ENCODE assay signal across 8 cellular contexts in genomic region chr10:79399242-79399831, GRCh38. TPM values are rescaled to one million over a fixed set of nuclear protein-coding genes. Genes with fewer than 3 reads are reported as not detected.
DNase-seq lines count a peak whose midpoint lies in the region; ATAC-seq, FAIRE-seq and TF ChIP-seq lines count a peak whose summit lies in the region.

No MANE protein-coding gene starts in this region.

- CTCF ChIA-PET in endothelial cell of umbilical vein (lab: Charles Lee), result interaction anchor here (0.9 to 3.2 kb wide), 6 partner anchors 24 to 88 kb away, joined by 3 to 19 read pairs (median 6); no protein-coding TSS in a partner anchor

- H3K4me3 Mint-ChIP-seq in mesothelial cell of epicardium, result no peak overlapping the region

- no TSS peak for BruUV-seq in endothelial cell of umbilical vein (replicated peaks; lab: Mats Ljungman, UMichigan)

- no peaks in the 10 kb centered on the region for H3K27me3 ChIP-seq in endothelial cell of umbilical vein (ENCODE audit: control insufficient read depth in 2 of 2, insufficient read depth in 2 of 2, low read length in 2 of 2)

- intact Hi-C loops in endothelial cell of umbilical vein (cut with micrococcal nuclease), result loop anchor here (1.0 kb wide), 1 partner anchor 45 kb away; no protein-coding TSS in a partner anchor

- dilution Hi-C loops in endothelial cell of umbilical vein (cut with MboI; ENCODE audit: extremely low pct_ligation_motif_present, low sequenced_read_pairs), result no loop called here

- DNase-seq in CD1c-positive myeloid dendritic cell (ENCODE audit: extremely low spot score), result peak; percentile 90
- DNase-seq in NCI-H69 (lab: John Stamatoyannopoulos, UW), result peak; percentile 61
- DNase-seq in endothelial cell of umbilical vein (ENCODE audit: low read depth, low spot score), result peak; percentile 71
- DNase-seq in mesothelial cell of epicardium (ENCODE audit: low spot score in 2 of 2, unreplicated experiment in 2 of 2), result peak; percentile 45 to 74
- DNase-seq in ureter (ENCODE audit: low spot score), result peak; percentile 89
- no peak for DNase-seq in NCI-H2107 (lab: John Stamatoyannopoulos, UW)
- DNase-seq in stimulated activated CD4-positive, alpha-beta T cell treated with anti-CD3 and anti-CD28 coated beads, Interleukin-1b, Interleukin-23, amount 100 ng/mL, for 48 hours, result no peak

- peak overlapping the region; percentile 82 for H2AFZ ChIP-seq in endothelial cell of umbilical vein (ENCODE audit: low read depth, low read length)

- H4K20me1 ChIP-seq in endothelial cell of umbilical vein (replicated peaks; ENCODE audit: control insufficient read depth, extremely low read depth, insufficient read depth, low read length), result no peaks in the 10 kb centered on the region

- no peaks in the 10 kb centered on the region for H3K36me3 ChIP-seq in endothelial cell of umbilical vein (ENCODE audit: control insufficient read depth in 2 of 2, extremely low read depth in 1 of 2, insufficient read depth in 2 of 2, low read length in 2 of 2)

- H3K27ac ChIP-seq in endothelial cell of umbilical vein (ENCODE audit: insufficient read depth, low read depth, low read length), result peak overlapping the region; percentile 61

- ATAC-seq in HG02870 (IDR thresholded peaks at IDR 0.05; ENCODE audit: unreplicated experiment), result no peak

- TF ChIP-seq CTCF in endothelial cell of umbilical vein (IDR thresholded peaks at IDR 0.05; ENCODE audit: extremely low read depth in 1 of 2, insufficient read depth in 1 of 2, low read depth in 1 of 2, low read length in 2 of 2) (no peak), mesothelial cell of epicardium (IDR thresholded peaks at IDR 0.05; ENCODE audit: unreplicated experiment) (no peak)

- H3K4me3 ChIP-seq in endothelial cell of umbilical vein (replicated peaks in 1 of 3; ENCODE audit: insufficient read depth in 1 of 3, low read depth in 1 of 3, low read length in 3 of 3), result no peak overlapping the region

- H3K9ac ChIP-seq in endothelial cell of umbilical vein (replicated peaks; ENCODE audit: extremely low read depth, insufficient read depth, low read length), result peak overlapping the region; percentile 53

- no peaks in the 10 kb centered on the region for H3K9me3 ChIP-seq in endothelial cell of umbilical vein (replicated peaks; ENCODE audit: control insufficient read depth, insufficient read depth, low read length)

- POLR2A ChIA-PET in endothelial cell of umbilical vein (lab: Charles Lee), result no interaction called here

- H3K9me1 ChIP-seq in endothelial cell of umbilical vein (replicated peaks; ENCODE audit: control insufficient read depth, extremely low read depth, insufficient read depth, low read length), result no peaks in the 10 kb centered on the region

- peak; percentile 92 for FAIRE-seq in endothelial cell of umbilical vein (lab: Jason Lieb, UNC)

- no peak for TF ChIP-seq POLR2A in endothelial cell of umbilical vein (IDR thresholded peaks at IDR 0.05; ENCODE audit: low read depth, low read length)

- H3K27me3 Mint-ChIP-seq in mesothelial cell of epicardium (ENCODE audit: low read depth), result no peaks in the 10 kb centered on the region

- peaks cover 26% of the 10 kb centered on the region for H3K4me1 ChIP-seq in endothelial cell of umbilical vein (ENCODE audit: control insufficient read depth, extremely low read depth, insufficient read depth, low read length)

- no peaks in the 10 kb centered on the region for H3K79me2 ChIP-seq in endothelial cell of umbilical vein (ENCODE audit: control insufficient read depth, insufficient read depth, low read length)

- H3K4me2 ChIP-seq in endothelial cell of umbilical vein (ENCODE audit: insufficient read depth, low read length), result peak overlapping the region; percentile 4

- H3K9me3 Mint-ChIP-seq in mesothelial cell of epicardium, result peaks cover 4% of the 10 kb centered on the region

- H3K36me3 Mint-ChIP-seq in mesothelial cell of epicardium, result peaks cover 6% of the 10 kb centered on the region

- H3K27ac Mint-ChIP-seq in mesothelial cell of epicardium, result peak overlapping the region; percentile 93

- H3K4me1 Mint-ChIP-seq in mesothelial cell of epicardium, result peaks cover 57% of the 10 kb centered on the region

TF ChIP-seq in endothelial cell of umbilical vein, 7 proteins besides CTCF, POLR2A, EP300 and RAD21:
- TF ChIP-seq GATA2 (IDR thresholded peaks at IDR 0.05; ENCODE audit: insufficient read depth, insufficient read length, low read depth, low read length) (no peak), FOS (IDR thresholded peaks at IDR 0.05; ENCODE audit: borderline replicate concordance, insufficient read depth, low read length) (no peak), EZH2 (IDR thresholded peaks at IDR 0.05; ENCODE audit: borderline replicate concordance, low read depth, low read length, severe bottlenecking) (no peak), MYC (IDR thresholded peaks at IDR 0.05; ENCODE audit: low read depth, low read length) (no peak), JUN (IDR thresholded peaks at IDR 0.05; ENCODE audit: borderline replicate concordance, insufficient read depth, insufficient read length, low read depth) (no peak), POLR2AphosphoS5 (IDR thresholded peaks at IDR 0.05; ENCODE audit: insufficient read depth, low read depth, low read length) (no peak)
- TF ChIP-seq, protein P1, sequence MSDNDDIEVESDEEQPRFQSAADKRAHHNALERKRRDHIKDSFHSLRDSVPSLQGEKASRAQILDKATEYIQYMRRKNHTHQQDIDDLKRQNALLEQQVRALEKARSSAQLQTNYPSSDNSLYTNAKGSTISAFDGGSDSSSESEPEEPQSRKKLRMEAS (IDR thresholded peaks at IDR 0.05; ENCODE audit: insufficient read depth, insufficient read length), result no peak

RNA-seq across cellular contexts. Expression of gene ZCCHC24, which starts 46.1 kb away (rescaled TPM):
- 5.7 and 8.4 TPM in 2 replicates for total RNA-seq in endothelial cell of umbilical vein
- 4.7 and 5.2 TPM in 2 replicates for polyA plus RNA-seq in endothelial cell of umbilical vein
- polyA plus RNA-seq in endothelial cell of umbilical vein (2011; cell fraction: cytosol; rRNA removed), result 4.5 and 4.6 TPM in 2 replicates
- 2.9 and 3.2 TPM in 2 replicates for polyA plus RNA-seq in endothelial cell of umbilical vein (2011; cell fraction: nucleus; rRNA removed)
- polyA plus RNA-seq in endothelial cell of umbilical vein (2012), result 3.6 and 6.8 TPM in 2 replicates
- polyA minus RNA-seq in endothelial cell of umbilical vein, result 6.0 and 6.3 TPM in 2 replicates
- 2.6 TPM for polyA minus RNA-seq in endothelial cell of umbilical vein (2011; cell fraction: cytosol; rRNA and poly(A)+ RNA removed)
- 1.9 and 2.9 TPM in 2 replicates for polyA minus RNA-seq in endothelial cell of umbilical vein (2011; cell fraction: nucleus; rRNA and poly(A)+ RNA removed)
- 31.8 to 34.0 TPM (median 33.2 TPM) in 3 replicates for total RNA-seq in mesothelial cell of epicardium
- total RNA-seq in ureter, result 33.9 TPM

RNA-seq across cellular contexts. Expression of gene PPIF, which starts 52.1 kb away (rescaled TPM):
- 42.7 and 51.2 TPM in 2 replicates for total RNA-seq in endothelial cell of umbilical vein
- 38.7 and 50.7 TPM in 2 replicates for polyA plus RNA-seq in endothelial cell of umbilical vein
- polyA plus RNA-seq in endothelial cell of umbilical vein (2011; cell fraction: cytosol; rRNA removed), result 73.6 and 86.3 TPM in 2 replicates
- polyA plus RNA-seq in endothelial cell of umbilical vein (2011; cell fraction: nucleus; rRNA removed), result 59.8 and 66.8 TPM in 2 replicates
- 60.9 and 70.8 TPM in 2 replicates for polyA plus RNA-seq in endothelial cell of umbilical vein (2012)
- polyA minus RNA-seq in endothelial cell of umbilical vein, result 40.4 and 49.0 TPM in 2 replicates
- polyA minus RNA-seq in endothelial cell of umbilical vein (2011; cell fraction: cytosol; rRNA and poly(A)+ RNA removed), result 79.4 TPM
- polyA minus RNA-seq in endothelial cell of umbilical vein (2011; cell fraction: nucleus; rRNA and poly(A)+ RNA removed), result 27.5 and 31.9 TPM in 2 replicates
- total RNA-seq in mesothelial cell of epicardium, result 35.1 to 37.3 TPM (median 36.3 TPM) in 3 replicates
- 108 TPM for total RNA-seq in ureter

Comparison
In these comparisons a context has a peak if more than half of its experiments do, and no peak if none do; other contexts are left out.
1. DNase-seq: peak in CD1c-positive myeloid dendritic cell (single experiment), NCI-H69 (single experiment), endothelial cell of umbilical vein (single experiment), mesothelial cell of epicardium (2 of 2) and ureter (single experiment); none in NCI-H2107 (single experiment) and stimulated activated CD4-positive, alpha-beta T cell treated with anti-CD3 and anti-CD28 coated beads, Interleukin-1b, Interleukin-23, amount 100 ng/mL, for 48 hours (single experiment).